2 cellular contexts compared by ENCODE assay signal in the genomic region with DNA sequence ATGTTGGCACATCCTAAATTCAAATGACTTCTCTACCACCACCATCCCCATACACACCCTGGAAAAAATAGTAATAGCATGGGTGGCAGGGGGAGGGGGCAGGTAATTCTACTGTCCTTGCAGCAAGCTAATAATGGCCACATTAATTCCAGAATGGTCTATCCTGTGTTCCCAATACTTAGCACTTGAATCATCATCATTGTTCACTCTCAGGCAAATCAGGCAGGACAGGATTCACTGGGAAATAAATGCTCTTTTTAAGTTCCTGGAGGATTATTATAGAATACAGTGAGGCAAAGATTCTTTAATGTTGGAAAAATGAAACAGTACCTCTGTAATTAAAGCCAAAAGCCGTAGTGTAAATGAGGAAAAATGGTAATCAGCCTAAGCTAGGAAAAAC.
TF ChIP-seq lines count a peak whose summit lies in the region.

No MANE protein-coding gene starts in this region.

TF ChIP-seq in A549, 52 proteins besides CTCF, POLR2A, EP300 and RAD21 (continued from another document):
- TF ChIP-seq TP53 (CRISPR knock-in tag; IDR thresholded peaks at IDR 0.05) (no peak), MAFK (IDR thresholded peaks at IDR 0.05; ENCODE audit: partially characterized antibody) (no peak), HEYL (CRISPR knock-in tag; IDR thresholded peaks at IDR 0.05) (no peak)
TF ChIP-seq in A549: peak in this region for 0.

TF ChIP-seq in SK-N-SH, 30 proteins besides CTCF, POLR2A, EP300 and RAD21 (continued from another document):
- no peak for TF ChIP-seq FOXM1 (IDR thresholded peaks at IDR 0.05; ENCODE audit: low read depth)
- TF ChIP-seq CHD2 (IDR thresholded peaks at IDR 0.05; ENCODE audit: low read length, partially characterized antibody), result no peak
